Comparison of ENCODE assay signal across 1 cellular context in the genomic region with DNA sequence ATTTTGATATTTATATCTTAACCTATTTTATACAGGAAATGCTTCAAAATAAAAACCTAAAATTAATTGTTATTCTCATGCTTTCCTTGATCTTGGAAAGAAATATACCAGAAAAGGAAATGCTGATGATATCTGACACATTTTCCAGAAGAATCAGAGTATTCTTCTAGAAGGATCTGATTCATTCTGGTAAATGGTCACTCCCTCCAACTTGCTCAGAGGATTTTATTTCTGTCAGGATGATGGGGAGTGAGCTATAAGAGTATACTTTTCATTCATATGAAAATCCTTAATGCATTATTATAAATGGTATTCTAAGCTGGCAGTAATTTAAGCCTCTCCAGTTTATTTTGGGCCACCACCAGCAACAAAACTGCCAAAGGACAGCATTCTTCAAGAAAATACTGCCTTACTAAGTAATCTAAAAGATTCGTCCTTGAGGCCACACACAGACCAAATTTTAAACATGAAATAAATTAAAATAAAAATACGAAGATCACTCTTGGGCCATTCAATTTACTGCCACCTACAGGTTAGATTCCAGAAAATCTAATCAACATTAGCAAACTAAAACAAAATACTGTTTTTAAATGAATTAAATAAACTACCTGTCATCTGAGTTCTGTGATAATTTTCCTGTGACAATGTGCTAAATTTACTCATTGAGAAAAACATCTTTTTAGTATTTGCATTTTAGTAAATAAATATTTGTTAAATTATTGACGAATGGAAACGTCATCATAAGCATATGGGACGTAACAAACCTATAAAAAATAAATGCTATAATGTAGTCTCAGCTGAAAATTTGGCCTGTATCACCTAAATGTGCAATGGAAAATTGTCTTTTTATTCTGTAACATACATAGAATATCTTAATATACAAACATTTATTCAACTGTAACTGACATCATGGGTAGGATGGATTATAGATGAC.
TF ChIP-seq lines count a peak whose summit lies in the region.

No MANE protein-coding gene starts in this region.

TF ChIP-seq in SK-N-SH, 30 proteins besides CTCF, POLR2A, EP300 and RAD21 (continued from another document):
- TF ChIP-seq, protein P1, sequence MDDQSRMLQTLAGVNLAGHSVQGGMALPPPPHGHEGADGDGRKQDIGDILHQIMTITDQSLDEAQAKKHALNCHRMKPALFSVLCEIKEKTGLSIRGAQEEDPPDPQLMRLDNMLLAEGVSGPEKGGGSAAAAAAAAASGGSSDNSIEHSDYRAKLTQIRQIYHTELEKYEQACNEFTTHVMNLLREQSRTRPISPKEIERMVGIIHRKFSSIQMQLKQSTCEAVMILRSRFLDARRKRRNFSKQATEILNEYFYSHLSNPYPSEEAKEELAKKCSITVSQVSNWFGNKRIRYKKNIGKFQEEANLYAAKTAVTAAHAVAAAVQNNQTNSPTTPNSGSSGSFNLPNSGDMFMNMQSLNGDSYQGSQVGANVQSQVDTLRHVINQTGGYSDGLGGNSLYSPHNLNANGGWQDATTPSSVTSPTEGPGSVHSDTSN (IDR thresholded peaks at IDR 0.05): no peak
